8 cellular contexts compared by ENCODE assay signal in the genomic region with DNA sequence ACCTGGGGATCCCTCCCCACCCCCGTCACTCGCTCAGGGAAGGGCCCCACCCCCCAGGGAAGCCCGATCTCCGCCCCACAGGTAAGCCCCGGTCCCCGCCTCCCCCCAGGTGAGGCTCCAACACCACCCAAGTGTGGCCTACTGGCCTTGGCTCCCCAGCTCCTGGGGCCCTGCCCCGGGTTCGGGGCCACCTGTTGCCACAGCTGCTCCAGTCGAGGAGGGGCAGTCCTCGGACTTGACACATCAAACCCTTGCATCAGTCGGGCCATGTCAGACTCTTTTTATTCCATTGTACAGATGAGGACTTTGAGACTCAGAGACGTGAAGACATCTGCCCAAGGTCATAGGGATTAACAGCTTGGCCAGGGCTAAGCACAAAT. TPM values are rescaled to one million over a fixed set of nuclear protein-coding genes. Genes with fewer than 3 reads are reported as not detected.
DNase-seq lines count a peak whose midpoint lies in the region; ATAC-seq and TF ChIP-seq lines count a peak whose summit lies in the region.

No MANE protein-coding gene starts in this region.

- H3K36me3 Mint-ChIP-seq in CD4-positive, CD25-positive, alpha-beta regulatory T cell, result peaks cover 11% of the 10 kb centered on the region
- peaks cover 4% of the 10 kb centered on the region for H3K36me3 Mint-ChIP-seq in type B pancreatic cell

- no peak for TF ChIP-seq CTCF in HFF-Myc (IDR thresholded peaks at IDR 0.05; ENCODE audit: low read depth, low read length, missing control alignments)
- TF ChIP-seq CTCF in PC-9 (conservative IDR thresholded peaks at IDR 0.05), result no peak
- no peak for TF ChIP-seq CTCF in lung (IDR thresholded peaks at IDR 0.05; ENCODE audit: control extremely low read depth, extremely low read depth)
- TF ChIP-seq CTCF in type B pancreatic cell (conservative IDR thresholded peaks at IDR 0.05), result no peak

- peak overlapping the region; percentile 60 for H2AFZ ChIP-seq in PC-9

- peaks cover 2% of the 10 kb centered on the region for H3K36me3 ChIP-seq in CD4-positive, CD25-positive, alpha-beta regulatory T cell (ENCODE audit: control insufficient read depth, insufficient read depth, low read length)
- H3K36me3 ChIP-seq in PC-9 (ENCODE audit: low read depth) (peaks cover 17% of the 10 kb centered on the region), lung (ENCODE audit: control insufficient read depth in 2 of 2, insufficient read depth in 2 of 2, low read length in 2 of 2) (peaks cover 0 to 8% of the 10 kb centered on the region in 2 donors)

- peak overlapping the region; percentile 79 for H3K4me2 ChIP-seq in PC-9

- CTCF ChIA-PET in PC-9 (lab: Charles Lee), result interaction anchor here (0.6 kb wide), 1 partner anchor 326 kb away, joined by 3 read pairs; no protein-coding TSS in a partner anchor
- CTCF ChIA-PET in HEK293T (lab: Yijun Ruan, JAX), result no interaction called here

- peak; percentile 2 to 6 for ATAC-seq in CD4-positive, CD25-positive, alpha-beta regulatory T cell (ENCODE audit: low read depth in 2 of 2)
- ATAC-seq in lung (ENCODE audit: insufficient read depth, low FRiP score), result peak; percentile 34
- no peak for ATAC-seq in HG03045 (IDR thresholded peaks at IDR 0.05; ENCODE audit: unreplicated experiment)

- BruUV-seq in PC-9 (replicated peaks; lab: Mats Ljungman, UMichigan), result no TSS peak

- peak overlapping the region; percentile 72 for H3K4me3 ChIP-seq in CD4-positive, CD25-positive, alpha-beta regulatory T cell (ENCODE audit: low read depth, low read length)
- H3K4me3 ChIP-seq in HFF-Myc (replicated peaks; ENCODE audit: low read depth, low read length) (peak overlapping the region; percentile 77), PC-9 (peak overlapping the region; percentile 69), lung (peak overlapping the region; percentile 97)

- H3K9me3 Mint-ChIP-seq in CD4-positive, CD25-positive, alpha-beta regulatory T cell, result no peaks in the 10 kb centered on the region
- H3K9me3 Mint-ChIP-seq in type B pancreatic cell, result no peaks in the 10 kb centered on the region

- no peaks in the 10 kb centered on the region for H3K9me2 ChIP-seq in PC-9 (ENCODE audit: insufficient read depth)

- no peaks in the 10 kb centered on the region for H4K20me1 ChIP-seq in PC-9 (ENCODE audit: insufficient read depth)

- peak in 1 of 3 donors; percentile 25 for DNase-seq in CD4-positive, CD25-positive, alpha-beta regulatory T cell
- no peak for DNase-seq in HFF-Myc (ENCODE audit: extremely low read depth, low read depth)
- peak; percentile 38 to 65 for DNase-seq in PC-9
- peak in 4 of 61 donors; percentile 16 to 43 (median 38) for DNase-seq in caudate nucleus (lab: John Stamatoyannopoulos, UW)
- peak; percentile 41 for DNase-seq in lung (ENCODE audit: low spot score)
- no peak for DNase-seq in type B pancreatic cell (ENCODE audit: extremely low spot score, unreplicated experiment)
- no peak for DNase-seq in HEK293T (ENCODE audit: extremely low spot score)

- H3K4me1 Mint-ChIP-seq in CD4-positive, CD25-positive, alpha-beta regulatory T cell, result peaks cover 0 to 18% (median 11%) of the 10 kb centered on the region in 4 donors
- no peaks in the 10 kb centered on the region for H3K4me1 Mint-ChIP-seq in type B pancreatic cell (ENCODE audit: unreplicated experiment)

- POLR2A ChIA-PET in PC-9 (lab: Charles Lee; ENCODE audit: unreplicated experiment), result interaction anchor here (0.6 to 1.0 kb wide), 2 partner anchors 141 to 159 kb away, joined by 7 read pairs; a partner anchor contains a TSS
- POLR2A ChIA-PET in HEK293T (lab: Yijun Ruan, JAX), result interaction anchor here (0.9 kb wide), 1 partner anchor 11 kb away, joined by 3 read pairs; no protein-coding TSS in a partner anchor

- H3K27ac Mint-ChIP-seq in CD4-positive, CD25-positive, alpha-beta regulatory T cell, result peak overlapping the region in 2 of 3 donors; percentile 26 to 28
- H3K27ac Mint-ChIP-seq in type B pancreatic cell, result peak overlapping the region; percentile 59

- intact Hi-C loops in PC-9 (cut with micrococcal nuclease; ENCODE audit: unreplicated experiment), result no loop called here

- H3K4me1 ChIP-seq in CD4-positive, CD25-positive, alpha-beta regulatory T cell (ENCODE audit: control insufficient read depth, insufficient read depth, low read length, poor library complexity, severe bottlenecking), result peaks cover 17% of the 10 kb centered on the region
- peaks cover 11% of the 10 kb centered on the region; the same call in 1 of the 2 replicates for H3K4me1 ChIP-seq in PC-9 (replicated peaks; ENCODE audit: insufficient read depth)
- H3K4me1 ChIP-seq in lung (ENCODE audit: control insufficient read depth in 2 of 2, insufficient read depth in 2 of 2, low read length in 2 of 2), result peaks cover 0 to 7% of the 10 kb centered on the region in 2 donors

- peak overlapping the region; percentile 71 to 88 (median 86) for H3K4me3 Mint-ChIP-seq in CD4-positive, CD25-positive, alpha-beta regulatory T cell
- H3K4me3 Mint-ChIP-seq in type B pancreatic cell, result peak overlapping the region; percentile 85

- WGBS in lung, 2 donors, result 2 to 3% methylated on average over 10 to 12 of the region's 12 CpGs

- H3K9me3 ChIP-seq in CD4-positive, CD25-positive, alpha-beta regulatory T cell (ENCODE audit: control insufficient read depth in 2 of 2, low read length in 2 of 2), result no peaks in the 10 kb centered on the region
- H3K9me3 ChIP-seq in PC-9 (ENCODE audit: insufficient read depth, low read depth), result no peaks in the 10 kb centered on the region
- H3K9me3 ChIP-seq in lung (ENCODE audit: control insufficient read depth in 2 of 2, insufficient read depth in 1 of 2, low read length in 1 of 2), result no peaks in the 10 kb centered on the region

- peaks cover 22% of the 10 kb centered on the region; the same call in 1 of the 2 replicates for H3F3A ChIP-seq in PC-9 (ENCODE audit: insufficient read depth, low read depth)

- H3K27me3 ChIP-seq in CD4-positive, CD25-positive, alpha-beta regulatory T cell (ENCODE audit: control insufficient read depth, insufficient read depth, low read length), result no peaks in the 10 kb centered on the region
- no peaks in the 10 kb centered on the region for H3K27me3 ChIP-seq in PC-9 (ENCODE audit: insufficient read depth, low read depth)
- H3K27me3 ChIP-seq in lung (ENCODE audit: control insufficient read depth, insufficient read depth), result no peaks in the 10 kb centered on the region

- H3K27me3 Mint-ChIP-seq in CD4-positive, CD25-positive, alpha-beta regulatory T cell, result no peaks in the 10 kb centered on the region
- H3K27me3 Mint-ChIP-seq in type B pancreatic cell, result no peaks in the 10 kb centered on the region

- peak overlapping the region; percentile 68 for H3K27ac ChIP-seq in CD4-positive, CD25-positive, alpha-beta regulatory T cell (ENCODE audit: insufficient read depth, low read length, poor library complexity, severe bottlenecking)
- H3K27ac ChIP-seq in PC-9, result peak overlapping the region; percentile 53
- H3K27ac ChIP-seq in caudate nucleus (ENCODE audit: low read depth, low read length), result peak overlapping the region; percentile 38
- H3K27ac ChIP-seq in lung (ENCODE audit: low read depth in 1 of 2, low read length in 1 of 2), result peak overlapping the region in 1 of 2 donors; percentile 82

- H3K79me2 ChIP-seq in PC-9 (ENCODE audit: low read depth), result peaks cover 20% of the 10 kb centered on the region

TF ChIP-seq in HEK293T, 16 proteins besides CTCF, POLR2A, EP300 and RAD21 (continues in another document):
- no peak for TF ChIP-seq CTBP1 (IDR thresholded peaks at IDR 0.05; ENCODE audit: borderline replicate concordance)
- no peak for TF ChIP-seq L3MBTL2 (conservative IDR thresholded peaks at IDR 0.05)
- no peak for TF ChIP-seq ELF4 (IDR thresholded peaks at IDR 0.05)
- TF ChIP-seq SUZ12 (IDR thresholded peaks at IDR 0.05), result no peak
- no peak for TF ChIP-seq ZNF384 (IDR thresholded peaks at IDR 0.05)
- no peak for TF ChIP-seq LEF1 (IDR thresholded peaks at IDR 0.05; ENCODE audit: borderline replicate concordance)
- TF ChIP-seq ARNT (IDR thresholded peaks at IDR 0.05), result no peak
- no peak for TF ChIP-seq FOXK2 (IDR thresholded peaks at IDR 0.05)
- TF ChIP-seq FOXA1 (IDR thresholded peaks at IDR 0.05), result no peak
- no peak for TF ChIP-seq NFRKB (IDR thresholded peaks at IDR 0.05)
- no peak for TF ChIP-seq HDGF (IDR thresholded peaks at IDR 0.05; ENCODE audit: borderline replicate concordance)
- TF ChIP-seq BHLHE40 (IDR thresholded peaks at IDR 0.05; ENCODE audit: borderline replicate concordance), result no peak
- TF ChIP-seq FOXM1 (IDR thresholded peaks at IDR 0.05; ENCODE audit: borderline replicate concordance), result no peak
- TF ChIP-seq SP1 (IDR thresholded peaks at IDR 0.05), result no peak

RNA-seq across cellular contexts. Expression of a gene that starts 0.5 kb away (rescaled TPM):
- 35.0 TPM for total RNA-seq in CD4-positive, CD25-positive, alpha-beta regulatory T cell
- polyA plus RNA-seq in CD4-positive, CD25-positive, alpha-beta regulatory T cell, result 1 to 10 TPM; 3.7 to 4.9 (median 4.2) TPM
- total RNA-seq in PC-9 (2021) (55.1 and 55.8 TPM in 2 replicates), lung (10 to 100 TPM; 19.9 to 39.5 TPM), type B pancreatic cell (ENCODE audit: low replicate concordance) (35.4 and 42.3 TPM in 2 replicates)
- polyA plus RNA-seq in lung, result 10 to 100 TPM; 19.3 to 38.9 TPM

RNA-seq across cellular contexts. Expression of a gene that starts 0.6 kb away (rescaled TPM):
- 1.7 TPM for total RNA-seq in CD4-positive, CD25-positive, alpha-beta regulatory T cell
- under 1 TPM in 3 of 4 donors, not detected in 1; 0.24 to 0.63 (median 0.53) TPM for polyA plus RNA-seq in CD4-positive, CD25-positive, alpha-beta regulatory T cell
- total RNA-seq in PC-9 (2021) (13.7 and 13.9 TPM in 2 replicates), lung (1 to 10 TPM; 2.9 to 3.0 TPM), type B pancreatic cell (ENCODE audit: low replicate concordance) (3.5 and 9.2 TPM in 2 replicates)
- polyA plus RNA-seq in lung, result 1 to 10 TPM; 1.3 to 3.2 TPM

RNA-seq across cellular contexts. Expression of a gene that starts 29.6 kb away (rescaled TPM):
- not detected for total RNA-seq in CD4-positive, CD25-positive, alpha-beta regulatory T cell
- polyA plus RNA-seq in CD4-positive, CD25-positive, alpha-beta regulatory T cell, result not detected
- total RNA-seq in PC-9 (2021) (1.7 and 2.1 TPM in 2 replicates), lung (1 to 10 TPM in 1 of 2 donors, not detected in 1; 1.5 TPM), type B pancreatic cell (ENCODE audit: low replicate concordance) (0.69 and 2.8 TPM in 2 replicates)
- under 1 TPM; 0.81 to 0.82 TPM for polyA plus RNA-seq in lung

RNA-seq across cellular contexts. Expression of a gene that starts 31.7 kb away (rescaled TPM):
- not detected for total RNA-seq in CD4-positive, CD25-positive, alpha-beta regulatory T cell
- polyA plus RNA-seq in CD4-positive, CD25-positive, alpha-beta regulatory T cell, result under 1 TPM in 1 of 4 donors, not detected in 3; 0.52 TPM
- total RNA-seq in PC-9 (2021) (3.2 and 6.4 TPM in 2 replicates), lung (1 to 10 TPM in 1 of 2 donors, under 1 TPM in 1; 0.88 to 6.4 TPM), type B pancreatic cell (ENCODE audit: low replicate concordance) (0.48 and 0.75 TPM in 2 replicates)
- under 1 TPM; 0.55 to 0.95 TPM for polyA plus RNA-seq in lung

RNA-seq across cellular contexts. Expression of a gene that starts 45.8 kb away (rescaled TPM):
- total RNA-seq in CD4-positive, CD25-positive, alpha-beta regulatory T cell, result 82.9 TPM
- 1 to 10 TPM; 5.3 to 7.5 (median 5.9) TPM for polyA plus RNA-seq in CD4-positive, CD25-positive, alpha-beta regulatory T cell
- 31.7 and 35.3 TPM in 2 replicates for total RNA-seq in PC-9 (2021)
- total RNA-seq in lung, result 10 to 100 TPM; 13.8 to 37.9 TPM
- polyA plus RNA-seq in lung, result 10 to 100 TPM; 29.0 to 56.1 TPM
- total RNA-seq in type B pancreatic cell (ENCODE audit: low replicate concordance), result 35.8 and 50.1 TPM in 2 replicates

Comparison
In these comparisons a context has a peak if more than half of its experiments do, and no peak if none do; other contexts are left out.
1. DNase-seq: peak in PC-9 (2 of 2) and lung (single experiment); none in HFF-Myc (single experiment), type B pancreatic cell (single experiment) and HEK293T (single experiment).
2. Peak in every context shown above with its lines, with median percentiles within 50 percentile points of each other: H3K4me3 ChIP-seq.